In the genomic region with DNA sequence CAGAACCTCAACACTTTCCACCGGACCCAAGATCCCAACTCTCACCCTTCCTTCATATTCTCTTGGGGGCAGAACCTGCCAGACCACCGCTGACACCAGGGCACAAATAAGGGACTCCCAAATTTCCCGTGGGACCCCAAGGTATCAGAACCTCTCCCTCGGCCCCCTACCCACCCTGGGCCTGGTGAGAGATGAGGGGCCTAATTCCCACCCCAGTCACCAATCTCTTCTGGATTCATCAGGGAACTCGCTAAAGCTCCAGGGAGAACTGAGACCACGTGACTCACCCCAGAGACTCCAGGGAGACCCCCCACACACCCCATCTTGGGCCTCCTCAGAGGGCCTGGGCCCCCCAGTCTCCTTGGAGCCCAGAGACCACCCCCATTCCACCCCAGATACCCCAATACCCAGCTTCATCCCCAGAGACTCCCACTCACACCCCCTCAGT, we compare ENCODE assay signal across 10 cellular contexts. TPM values are rescaled to one million over a fixed set of nuclear protein-coding genes. Genes with fewer than 3 reads are reported as not detected.
DNase-seq lines count a peak whose midpoint lies in the region; ATAC-seq and TF ChIP-seq lines count a peak whose summit lies in the region.
"Had no signal": no experiment of that assay in that cellular context is flagged by ENCODE, and none has a peak within 500 bp of the region (broad histone marks: within the 10 kb centered on the region; RNA-seq: fewer than 3 reads in every experiment).

No MANE protein-coding gene starts in this region.

- no peak for ATAC-seq in central memory CD8-positive, alpha-beta T cell (replicated peaks; ENCODE audit: extremely low read depth, poor library complexity, severe bottlenecking)
- ATAC-seq in HG03025 (IDR thresholded peaks at IDR 0.05; ENCODE audit: low FRiP score, unreplicated experiment) (no peak), HG03432 (IDR thresholded peaks at IDR 0.05; ENCODE audit: unreplicated experiment) (no peak)

- peak overlapping the region; percentile 85 for H3K4me3 Mint-ChIP-seq in T-helper 2 cell treated with Interferon-gamma antibody and Interleukin-4, amounts not matched to agents 5 μg/mL and 100 μg/mL, for 36 hours
- H3K4me3 Mint-ChIP-seq in central memory CD8-positive, alpha-beta T cell = peak overlapping the region; percentile 77

- H3K27me3 Mint-ChIP-seq in T-helper 2 cell treated with Interferon-gamma antibody and Interleukin-4, amounts not matched to agents 5 μg/mL and 100 μg/mL, for 36 hours (ENCODE audit: low read depth) = no peaks in the 10 kb centered on the region
- H3K27me3 Mint-ChIP-seq in central memory CD8-positive, alpha-beta T cell = no peaks in the 10 kb centered on the region

- peak overlapping the region; percentile 72 for H3K27ac Mint-ChIP-seq in T-helper 2 cell treated with Interferon-gamma antibody and Interleukin-4, amounts not matched to agents 5 μg/mL and 100 μg/mL, for 36 hours
- H3K27ac Mint-ChIP-seq in central memory CD8-positive, alpha-beta T cell (ENCODE audit: low read depth) = peak overlapping the region; percentile 85

- no peaks in the 10 kb centered on the region for H3K9me3 Mint-ChIP-seq in T-helper 2 cell treated with Interferon-gamma antibody and Interleukin-4, amounts not matched to agents 5 μg/mL and 100 μg/mL, for 36 hours
- H3K9me3 Mint-ChIP-seq in central memory CD8-positive, alpha-beta T cell = no peaks in the 10 kb centered on the region

- peaks cover 8% of the 10 kb centered on the region for H3K4me1 Mint-ChIP-seq in T-helper 2 cell treated with Interferon-gamma antibody and Interleukin-4, amounts not matched to agents 5 μg/mL and 100 μg/mL, for 36 hours (ENCODE audit: low read depth)
- peaks cover 22% of the 10 kb centered on the region for H3K4me1 Mint-ChIP-seq in central memory CD8-positive, alpha-beta T cell

- H3K36me3 Mint-ChIP-seq in T-helper 2 cell treated with Interferon-gamma antibody and Interleukin-4, amounts not matched to agents 5 μg/mL and 100 μg/mL, for 36 hours (ENCODE audit: low read depth) = peaks cover 16% of the 10 kb centered on the region
- H3K36me3 Mint-ChIP-seq in central memory CD8-positive, alpha-beta T cell (ENCODE audit: insufficient read depth) = no peaks in the 10 kb centered on the region

- no peaks in the 10 kb centered on the region for H3K27me3 ChIP-seq in MG63
- no peaks in the 10 kb centered on the region for H3K27me3 ChIP-seq in osteoblast (ENCODE audit: insufficient read depth, low read length)

- TF ChIP-seq CTCF in osteoblast (IDR thresholded peaks at IDR 0.05; ENCODE audit: extremely low read depth, low read depth, low read length) = no peak

- DNase-seq in T-helper 2 cell treated with Interferon-gamma antibody and Interleukin-4, amounts not matched to agents 5 μg/mL and 100 μg/mL, for 36 hours (ENCODE audit: low spot score) = no peak
- DNase-seq in T-helper 2 cell = no peak
- DNase-seq in MG63 = no peak
- DNase-seq in central memory CD8-positive, alpha-beta T cell (ENCODE audit: low spot score in 2 of 2) = no peak
- peak; percentile 60 for DNase-seq in osteoblast (ENCODE audit: insufficient read length, low spot score, missing footprints)
- no peak for DNase-seq in SHP77 (lab: John Stamatoyannopoulos, UW)
- DNase-seq: ACHN, foreskin melanocyte had no signal

- peaks cover 9% of the 10 kb centered on the region for H3K4me1 ChIP-seq in osteoblast (ENCODE audit: insufficient read depth, low read length)

- no peaks in the 10 kb centered on the region for H3K9me3 ChIP-seq in MG63
- H3K9me3 ChIP-seq in osteoblast (ENCODE audit: low read depth, low read length) = no peaks in the 10 kb centered on the region

- no peak overlapping the region for H2AFZ ChIP-seq in osteoblast (ENCODE audit: low read length)

- peaks cover 74% of the 10 kb centered on the region for H3K79me2 ChIP-seq in osteoblast (ENCODE audit: insufficient read depth, low read length)

- H3K4me2 ChIP-seq in osteoblast (ENCODE audit: insufficient read depth, low read length) = peak overlapping the region; percentile 78

- peak overlapping the region; percentile 66 for H3K4me3 ChIP-seq in MG63
- peak overlapping the region; percentile 94 for H3K4me3 ChIP-seq in osteoblast (ENCODE audit: insufficient read depth, low read length)

- H3K27ac ChIP-seq in osteoblast (ENCODE audit: low read depth, low read length) = no peak overlapping the region

- H3K36me3 ChIP-seq in MG63 (peaks cover 2% of the 10 kb centered on the region; the same call in 1 of the 2 replicates), osteoblast (ENCODE audit: insufficient read depth, low read length) (no peaks in the 10 kb centered on the region)

- peaks cover 19% of the 10 kb centered on the region for H4K20me1 ChIP-seq in osteoblast (ENCODE audit: insufficient read depth, low read length)

RNA-seq across cellular contexts. Expression of a gene that starts 1.8 kb away (rescaled TPM):
- total RNA-seq in MG63 (2014; rRNA removed; shearing (Covaris generic); ENCODE audit: low replicate concordance) = 124 and 171 TPM in 2 replicates
- 24.2 and 24.6 TPM in 2 replicates for total RNA-seq in osteoblast

RNA-seq across cellular contexts. Expression of a gene that starts 20.9 kb away (rescaled TPM):
- 36.4 and 48.7 TPM in 2 replicates for total RNA-seq in MG63 (2014; rRNA removed; shearing (Covaris generic); ENCODE audit: low replicate concordance)
- total RNA-seq in osteoblast = 41.8 and 46.3 TPM in 2 replicates

RNA-seq across cellular contexts. Expression of a gene that starts 27.6 kb away (rescaled TPM):
- 17.2 and 34.5 TPM in 2 replicates for total RNA-seq in MG63 (2014; rRNA removed; shearing (Covaris generic); ENCODE audit: low replicate concordance)
- total RNA-seq in osteoblast = 27.7 and 27.9 TPM in 2 replicates
